In the genomic region with DNA sequence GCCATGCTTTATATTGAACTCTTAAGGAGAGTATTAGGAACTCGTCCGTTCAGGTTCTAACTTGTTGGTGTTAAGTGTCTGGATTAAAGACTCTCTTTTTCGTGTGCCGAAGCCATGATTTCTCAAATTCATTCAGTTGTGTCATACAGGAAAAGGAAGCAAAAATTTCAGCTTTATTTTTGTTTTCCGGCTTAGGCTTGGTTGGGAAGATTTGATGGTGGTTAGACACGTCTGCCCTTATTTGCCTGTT, we compare ENCODE assay signal across 7 cellular contexts. TPM values are rescaled to one million over a fixed set of nuclear protein-coding genes. Genes with fewer than 3 reads are reported as not detected.
A peak's percentile ranks its signal among the peaks of the same experiment; 100 is the strongest.
DNase-seq lines count a peak whose midpoint lies in the region; ATAC-seq and TF ChIP-seq lines count a peak whose summit lies in the region.

No MANE protein-coding gene starts in this region.

- CTCF ChIA-PET in OCI-LY7 (lab: Charles Lee; ENCODE audit: unreplicated experiment): no interaction called here

- H3K36me3 ChIP-seq in OCI-LY7 (ENCODE audit: insufficient read depth, low read length) (peaks cover 23% of the 10 kb centered on the region; the same call in 1 of the 2 replicates), neutrophil (peaks cover 37% of the 10 kb centered on the region)

- DNase-seq in OCI-LY7 (ENCODE audit: low spot score) (peak; percentile 23), epithelial cell of esophagus (ENCODE audit: low read depth) (peak; percentile 78), NCI-H526 treated with DMSO at 0.1 percent for 48 hours (lab: John Stamatoyannopoulos, UW) (no peak), ecto neural progenitor cell (ENCODE audit: low spot score) (no peak)

- H3K9me3 ChIP-seq in OCI-LY7 (ENCODE audit: low read length): no peaks in the 10 kb centered on the region
- H3K9me3 ChIP-seq in neutrophil: no peaks in the 10 kb centered on the region

- peak overlapping the region; percentile 88 for H3K4me2 ChIP-seq in OCI-LY7 (ENCODE audit: low read length)

- peaks cover 14% of the 10 kb centered on the region for H4K20me1 ChIP-seq in OCI-LY7 (ENCODE audit: insufficient read depth, low read length)

- H3K4me3 ChIP-seq in OCI-LY7 (ENCODE audit: low read depth, low read length, poor library complexity, severe bottlenecking) (peak overlapping the region; percentile 84), epithelial cell of esophagus (ENCODE audit: low read length) (peak overlapping the region; percentile 53), neutrophil (ENCODE audit: low read depth in 1 of 2, low read length in 1 of 2) (peak overlapping the region; percentile 73 to 80)

- H3K27me3 ChIP-seq in neutrophil: no peaks in the 10 kb centered on the region

- H3K9me2 ChIP-seq in OCI-LY7 (ENCODE audit: insufficient read depth, low read length): no peaks in the 10 kb centered on the region

- BruUV-seq in OCI-LY7 (replicated peaks; lab: Mats Ljungman, UMichigan): no TSS peak

- peaks cover 44% of the 10 kb centered on the region for H3K79me2 ChIP-seq in OCI-LY7 (ENCODE audit: insufficient read depth, low read depth, low read length)

- H3K4me1 ChIP-seq in OCI-LY7 (ENCODE audit: insufficient read depth, low read length, poor library complexity, severe bottlenecking) (peaks cover 11% of the 10 kb centered on the region), neutrophil (ENCODE audit: control insufficient read depth in 1 of 2, insufficient read depth in 1 of 2, low read depth in 1 of 2, low read length in 1 of 2) (peaks cover 64 to 68% of the 10 kb centered on the region in 2 experiments)

- POLR2A ChIA-PET in OCI-LY7 (lab: Charles Lee): interaction anchor here (0.9 to 1.3 kb wide), 2 partner anchors 16 to 85 kb away, joined by 3 read pairs; a partner anchor contains a TSS

- TF ChIP-seq CTCF in OCI-LY7 (conservative IDR thresholded peaks at IDR 0.05; ENCODE audit: low read length) (no peak), epithelial cell of esophagus (IDR thresholded peaks at IDR 0.05; ENCODE audit: insufficient read depth, low read depth, low read length, missing control alignments) (no peak), neutrophil (IDR thresholded peaks at IDR 0.05) (no peak)

- ATAC-seq in GM21381 (IDR thresholded peaks at IDR 0.05; ENCODE audit: unreplicated experiment): peak; percentile 11
- ATAC-seq in HG02623 (IDR thresholded peaks at IDR 0.05; ENCODE audit: unreplicated experiment): no peak

- H3K27ac ChIP-seq in OCI-LY7 (ENCODE audit: low read depth, low read length, poor library complexity, severe bottlenecking) (peak overlapping the region; percentile 75), neutrophil (peak overlapping the region; percentile 98)

- H2AFZ ChIP-seq in OCI-LY7 (ENCODE audit: low read length): no peak overlapping the region; the same call in 1 of the 2 replicates

- intact Hi-C loops in OCI-LY7 (cut with micrococcal nuclease; ENCODE audit: unreplicated experiment): loop anchor here (2.0 to 5.0 kb wide), 2 partner anchors 31 to 359 kb away; a partner anchor contains a TSS

RNA-seq across cellular contexts. Expression of a gene that starts 0.9 kb away (rescaled TPM):
- total RNA-seq in OCI-LY7 (2014; rRNA removed; shearing (Covaris generic)): 23.5 and 27.7 TPM in 2 replicates
- 24.1 and 27.5 TPM in 2 replicates for total RNA-seq in OCI-LY7 (2022)

RNA-seq across cellular contexts. Expression of a gene that starts 30.7 kb away (rescaled TPM):
- 27.2 and 28.6 TPM in 2 replicates for total RNA-seq in OCI-LY7 (2014; rRNA removed; shearing (Covaris generic))
- total RNA-seq in OCI-LY7 (2022): 47.0 and 51.0 TPM in 2 replicates

RNA-seq across cellular contexts. Expression of a gene that starts 34.5 kb away (rescaled TPM):
- not detected in 2 replicates for total RNA-seq in OCI-LY7 (2014; rRNA removed; shearing (Covaris generic))
- total RNA-seq in OCI-LY7 (2022): 0.29 TPM in 1 of 2 replicates, not detected in the other

Comparison
In these comparisons a context has a peak if more than half of its experiments do, and no peak if none do; other contexts are left out.
1. DNase-seq: peak in OCI-LY7 (single experiment) and epithelial cell of esophagus (single experiment); none in NCI-H526 treated with DMSO at 0.1 percent for 48 hours (single experiment) and ecto neural progenitor cell (single experiment).
2. Peak in every context shown above with its lines, with median percentiles within 50 percentile points of each other: H3K4me3 ChIP-seq.